ENCODE assay signal across 16 cellular contexts in the genomic region with DNA sequence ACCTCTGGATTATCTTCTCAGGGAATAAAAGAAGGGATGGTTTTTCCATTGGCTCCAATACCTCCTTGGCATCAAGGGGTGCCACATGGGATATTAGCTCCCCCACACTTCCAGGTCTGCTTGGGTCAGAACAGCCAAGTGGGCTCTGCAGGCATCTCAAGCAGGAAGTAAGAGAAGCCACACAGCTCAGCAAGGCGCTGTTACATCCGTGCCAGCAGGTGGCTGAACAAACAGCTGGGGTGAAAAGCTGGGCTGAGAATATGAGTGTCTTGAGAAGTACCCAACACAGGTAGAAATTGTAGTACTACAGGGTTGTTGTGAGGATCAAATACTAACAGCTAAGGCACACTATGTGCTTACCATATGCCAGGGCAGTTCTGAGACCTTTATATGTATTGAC.
"Had no signal": no experiment of that assay in that cellular context is flagged by ENCODE, and none has a peak within 500 bp of the region (broad histone marks: within the 10 kb centered on the region; RNA-seq: fewer than 3 reads in every experiment).

No MANE protein-coding gene starts in this region.

- H3K27me3 ChIP-seq: adrenal gland, gastroesophageal sphincter, neural progenitor cell, ovary, sigmoid colon, tibial nerve had no signal

- H3K9ac ChIP-seq: neural progenitor cell had no signal

- DNase-seq: activated B cell treated with CpG ODN at 0.5 μM for 24 hours; activated CD4-positive, alpha-beta T cell treated with anti-CD3 and anti-CD28 coated beads, Interleukin-2, amount 10 ng/mL, durations not matched to agents 24 days and 14 days; activated naive CD4-positive, alpha-beta T cell treated with anti-CD3 and anti-CD28 coated beads for 36 hours; activated T-cell treated with anti-CD3 and anti-CD28 coated beads for 4 hours; adrenal gland; caudate nucleus; effector memory CD8-positive, alpha-beta T cell; kidney glomerular epithelial cell; ovary; sigmoid colon; stimulated activated CD4-positive, alpha-beta T cell treated with anti-CD3 and anti-CD28 coated beads, Interleukin-2, amount 100 ng/mL, for 24 hours; stimulated activated naive B cell treated with anti-CD40 and anti-IgM and Interleukin-4, amounts not matched to agents 10 μg/mL and 1 μg/mL and 100 μg/mL, for 72 hours had no signal

- H3K36me3 Mint-ChIP-seq: stimulated activated naive B cell treated with anti-CD40 and anti-IgM and Interleukin-4, amounts not matched to agents 10 μg/mL and 1 μg/mL and 100 μg/mL, for 72 hours had no signal

- H3K36me3 ChIP-seq: neural progenitor cell, ovary had no signal

- H3K27me3 Mint-ChIP-seq: activated CD4-positive, alpha-beta T cell treated with anti-CD3 and anti-CD28 coated beads, Interleukin-2, amount 10 ng/mL, durations not matched to agents 24 days and 14 days; effector memory CD8-positive, alpha-beta T cell; stimulated activated naive B cell treated with anti-CD40 and anti-IgM and Interleukin-4, amounts not matched to agents 10 μg/mL and 1 μg/mL and 100 μg/mL, for 72 hours had no signal

- ATAC-seq: activated T-helper 17 cell treated with anti-CD3 and anti-CD28 coated beads, Interleukin-2, amount 50 U/mL, for 72 hours; effector memory CD8-positive, alpha-beta T cell; gastroesophageal sphincter; stimulated activated naive B cell treated with anti-CD40 and anti-IgM and Interleukin-4, amounts not matched to agents 10 μg/mL and 1 μg/mL and 100 μg/mL, for 72 hours had no signal

- H3K9me3 ChIP-seq: adrenal gland, gastroesophageal sphincter, ovary, sigmoid colon, tibial nerve had no signal

- H3K9me3 Mint-ChIP-seq: activated CD4-positive, alpha-beta T cell treated with anti-CD3 and anti-CD28 coated beads, Interleukin-2, amount 10 ng/mL, durations not matched to agents 24 days and 14 days; activated naive CD4-positive, alpha-beta T cell treated with anti-CD3 and anti-CD28 coated beads for 36 hours; activated T-helper 17 cell treated with anti-CD3 and anti-CD28 coated beads, Interleukin-2, amount 50 U/mL, for 72 hours; effector memory CD8-positive, alpha-beta T cell; neural progenitor cell had no signal

- H3K4me3 ChIP-seq: adrenal gland, gastroesophageal sphincter, neural progenitor cell, ovary, sigmoid colon, tibial nerve had no signal

- H2AFZ ChIP-seq: neural progenitor cell had no signal

- H3K27ac Mint-ChIP-seq: activated B cell treated with CpG ODN at 0.5 μM for 24 hours; activated CD4-positive, alpha-beta T cell treated with anti-CD3 and anti-CD28 coated beads, Interleukin-2, amount 10 ng/mL, durations not matched to agents 24 days and 14 days; activated naive CD4-positive, alpha-beta T cell treated with anti-CD3 and anti-CD28 coated beads for 36 hours; activated T-helper 17 cell treated with anti-CD3 and anti-CD28 coated beads, Interleukin-2, amount 50 U/mL, for 72 hours; effector memory CD8-positive, alpha-beta T cell; neural progenitor cell; stimulated activated naive B cell treated with anti-CD40 and anti-IgM and Interleukin-4, amounts not matched to agents 10 μg/mL and 1 μg/mL and 100 μg/mL, for 72 hours had no signal

- H3K4me1 ChIP-seq: adrenal gland, gastroesophageal sphincter, neural progenitor cell, sigmoid colon had no signal

- H3K4me2 ChIP-seq: neural progenitor cell had no signal

- H3K27ac ChIP-seq: adrenal gland, gastroesophageal sphincter, neural progenitor cell, ovary, sigmoid colon, tibial nerve had no signal

- H3K4me1 Mint-ChIP-seq: activated B cell treated with CpG ODN at 0.5 μM for 24 hours; activated CD4-positive, alpha-beta T cell treated with anti-CD3 and anti-CD28 coated beads, Interleukin-2, amount 10 ng/mL, durations not matched to agents 24 days and 14 days; activated T-helper 17 cell treated with anti-CD3 and anti-CD28 coated beads, Interleukin-2, amount 50 U/mL, for 72 hours; stimulated activated naive B cell treated with anti-CD40 and anti-IgM and Interleukin-4, amounts not matched to agents 10 μg/mL and 1 μg/mL and 100 μg/mL, for 72 hours had no signal

- H3K4me3 Mint-ChIP-seq: activated B cell treated with CpG ODN at 0.5 μM for 24 hours; activated CD4-positive, alpha-beta T cell treated with anti-CD3 and anti-CD28 coated beads, Interleukin-2, amount 10 ng/mL, durations not matched to agents 24 days and 14 days; activated naive CD4-positive, alpha-beta T cell treated with anti-CD3 and anti-CD28 coated beads for 36 hours; activated T-helper 17 cell treated with anti-CD3 and anti-CD28 coated beads, Interleukin-2, amount 50 U/mL, for 72 hours; effector memory CD8-positive, alpha-beta T cell; neural progenitor cell; stimulated activated naive B cell treated with anti-CD40 and anti-IgM and Interleukin-4, amounts not matched to agents 10 μg/mL and 1 μg/mL and 100 μg/mL, for 72 hours had no signal
